In genomic region chr16:89646270-89646669, GRCh38 we compare ENCODE assay signal across 20 cellular contexts. TPM values are rescaled to one million over a fixed set of nuclear protein-coding genes. Genes with fewer than 3 reads are reported as not detected.
"Had no signal": no experiment of that assay in that cellular context is flagged by ENCODE, and none has a peak within 500 bp of the region (broad histone marks: within the 10 kb centered on the region; RNA-seq: fewer than 3 reads in every experiment).

No MANE protein-coding gene starts in this region.

- H3K27me3 ChIP-seq: heart left ventricle, ovary, right atrium auricular region, suprapubic skin, thyroid gland had no signal

- H3K9me3 Mint-ChIP-seq: dendritic cell treated with granulocyte-macrophage colony-stimulating factor and Interleukin-4, amounts not matched to agents 40 ng/mL and 50 ng/mL, for 4 days; effector memory CD8-positive, alpha-beta T cell; immature natural killer cell; naive thymus-derived CD8-positive, alpha-beta T cell; type B pancreatic cell had no signal

- FAIRE-seq: colon, frontal cortex, kidney, small intestine, urothelium cell line had no signal

- H3K27ac ChIP-seq: heart left ventricle, ovary, right atrium auricular region, suprapubic skin, thyroid gland had no signal

- DNase-seq: effector memory CD8-positive, alpha-beta T cell; erythroblast; heart left ventricle; hippocampal formation; immature natural killer cell; kidney; mucosa of descending colon; naive thymus-derived CD8-positive, alpha-beta T cell; ovary; small intestine; stimulated activated CD4-positive, alpha-beta T cell treated with anti-CD3 and anti-CD28 coated beads, Interleukin-12 subunit alpha, Interleukin-12 subunit beta, amount 100 ng/mL, for 4 hours; stimulated activated naive CD4-positive, alpha-beta T cell treated with Interleukin-2 at 50 U/mL for 16 hours; thyroid gland had no signal

- H3K4me3 Mint-ChIP-seq: dendritic cell treated with granulocyte-macrophage colony-stimulating factor and Interleukin-4, amounts not matched to agents 40 ng/mL and 50 ng/mL, for 4 days; effector memory CD8-positive, alpha-beta T cell; immature natural killer cell; naive thymus-derived CD8-positive, alpha-beta T cell; type B pancreatic cell had no signal

- H3K9me3 ChIP-seq: heart left ventricle, mucosa of descending colon, ovary, right atrium auricular region, suprapubic skin, thyroid gland had no signal

- H3K36me3 Mint-ChIP-seq: type B pancreatic cell had no signal

- ATAC-seq: effector memory CD8-positive, alpha-beta T cell; heart left ventricle; mucosa of descending colon; naive thymus-derived CD8-positive, alpha-beta T cell had no signal

- H3K27ac Mint-ChIP-seq: dendritic cell treated with granulocyte-macrophage colony-stimulating factor and Interleukin-4, amounts not matched to agents 40 ng/mL and 50 ng/mL, for 4 days; immature natural killer cell; naive thymus-derived CD8-positive, alpha-beta T cell; type B pancreatic cell had no signal

- H3K27me3 Mint-ChIP-seq: effector memory CD8-positive, alpha-beta T cell; naive thymus-derived CD8-positive, alpha-beta T cell; type B pancreatic cell had no signal

- H3K4me3 ChIP-seq: heart left ventricle, mucosa of descending colon, ovary, right atrium auricular region, suprapubic skin, thyroid gland had no signal

- H3K36me3 ChIP-seq: ovary had no signal

RNA-seq across cellular contexts. Expression of gene DPEP1, which starts 32.8 kb away (rescaled TPM):
- total RNA-seq: heart left ventricle; naive thymus-derived CD8-positive, alpha-beta T cell had no signal
- polyA plus RNA-seq: heart left ventricle; immature natural killer cell; naive thymus-derived CD8-positive, alpha-beta T cell had no signal
